ENCODE assay signal across 1 cellular context in genomic region chr5:77347435-77348098, GRCh38.
TF ChIP-seq lines count a peak whose summit lies in the region.

No MANE protein-coding gene starts in this region.

TF ChIP-seq in GM23338, 12 proteins besides CTCF, POLR2A, EP300 and RAD21:
- TF ChIP-seq REST (IDR thresholded peaks at IDR 0.05; ENCODE audit: unreplicated experiment) (no peak), ZNF114 (CRISPR knock-in tag; IDR thresholded peaks at IDR 0.05) (no peak), EZH2phosphoT487 (IDR thresholded peaks at IDR 0.05; ENCODE audit: unreplicated experiment) (no peak)
